In the genomic region with DNA sequence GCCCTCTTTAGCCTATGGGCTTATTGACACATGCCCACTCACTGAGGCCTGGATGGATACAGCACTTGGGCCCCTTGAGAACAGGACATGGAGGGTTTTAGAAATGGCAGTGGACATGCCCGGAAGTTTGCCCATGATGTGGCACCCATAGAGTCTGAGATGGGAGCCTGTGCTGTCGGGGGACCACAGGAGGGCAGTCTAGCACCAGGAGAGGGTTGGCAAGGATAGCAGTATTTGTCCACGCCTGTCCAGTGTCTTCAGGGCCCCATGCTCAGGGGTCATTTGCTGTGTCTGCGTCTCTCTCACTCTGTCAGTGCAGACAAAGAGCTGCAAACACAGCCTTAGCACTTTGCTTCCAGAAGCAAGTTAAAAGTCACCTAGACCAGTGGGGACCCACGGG, we compare ENCODE assay signal across 12 cellular contexts. TPM values are rescaled to one million over a fixed set of nuclear protein-coding genes. Genes with fewer than 3 reads are reported as not detected.
DNase-seq lines count a peak whose midpoint lies in the region; ATAC-seq and TF ChIP-seq lines count a peak whose summit lies in the region.
"Had no signal": no experiment of that assay in that cellular context is flagged by ENCODE, and none has a peak within 500 bp of the region (broad histone marks: within the 10 kb centered on the region; RNA-seq: fewer than 3 reads in every experiment).

No MANE protein-coding gene starts in this region.

- H3K4me2 ChIP-seq in Karpas-422 (ENCODE audit: low read depth, low read length, poor library complexity, severe bottlenecking) (no peak overlapping the region), mammary epithelial cell (ENCODE audit: insufficient read depth, low read depth, low read length) (no peak overlapping the region), OCI-LY7 (ENCODE audit: low read length) (no peak overlapping the region)

- CTCF ChIA-PET in mammary epithelial cell (lab: Charles Lee; ENCODE audit: low non-redundant PET) (interaction anchor here (0.7 kb wide), 1 partner anchor 103 kb away, joined by 3 read pairs; no protein-coding TSS in a partner anchor), OCI-LY7 (lab: Charles Lee; ENCODE audit: unreplicated experiment) (no interaction called here)

- H3K4me1 ChIP-seq in Karpas-422 (ENCODE audit: low read length), result no peaks in the 10 kb centered on the region
- H3K4me1 ChIP-seq in mammary epithelial cell (ENCODE audit: insufficient read depth, low read length), result peaks cover 2% of the 10 kb centered on the region
- H3K4me1 ChIP-seq in OCI-LY7 (ENCODE audit: insufficient read depth, low read length, poor library complexity, severe bottlenecking), result peaks cover 3% of the 10 kb centered on the region

- POLR2A ChIA-PET in OCI-LY7 (lab: Charles Lee), result no interaction called here

- peaks cover 59 to 75% of the 10 kb centered on the region in 2 donors for H3K27me3 Mint-ChIP-seq in natural killer cell (ENCODE audit: low read depth in 2 of 2)

- no peak overlapping the region for H3K27ac Mint-ChIP-seq in natural killer cell
- H3K27ac Mint-ChIP-seq: stimulated activated naive B cell treated with anti-CD40 and anti-IgM and Interleukin-4, amounts not matched to agents 10 μg/mL and 1 μg/mL and 100 μg/mL, for 72 hours had no signal

- peak; percentile 30 to 62 (median 59) for ATAC-seq in natural killer cell

- no peak overlapping the region for H3K4me3 Mint-ChIP-seq in natural killer cell
- H3K4me3 Mint-ChIP-seq: stimulated activated naive B cell treated with anti-CD40 and anti-IgM and Interleukin-4, amounts not matched to agents 10 μg/mL and 1 μg/mL and 100 μg/mL, for 72 hours had no signal

- no peaks in the 10 kb centered on the region for H3K9me3 Mint-ChIP-seq in natural killer cell

- H3K27me3 ChIP-seq in Karpas-422 (ENCODE audit: low read length) (no peaks in the 10 kb centered on the region), mammary epithelial cell (ENCODE audit: insufficient read depth, low read length) (no peaks in the 10 kb centered on the region)
- H3K27me3 ChIP-seq: BLaER1 treated with 17β-estradiol and CSF1 and Interleukin-3, amounts not matched to agents 10 nM and 100 nM had no signal

- intact Hi-C loops in mammary epithelial cell (cut with micrococcal nuclease), result loop anchor here (1.0 kb wide), 3 partner anchors 208 to 215 kb away; no protein-coding TSS in a partner anchor
- intact Hi-C loops in natural killer cell (cut with micrococcal nuclease), result no loop called here
- intact Hi-C loops in OCI-LY7 (cut with micrococcal nuclease; ENCODE audit: unreplicated experiment), result no loop called here

- no peak overlapping the region for H2AFZ ChIP-seq in Karpas-422 (ENCODE audit: low read length)
- no peak overlapping the region for H2AFZ ChIP-seq in mammary epithelial cell (ENCODE audit: low read depth, low read length)
- H2AFZ ChIP-seq in OCI-LY7 (ENCODE audit: low read length), result no peak overlapping the region

- WGBS in mammary epithelial cell (ENCODE audit: low coverage, missing lambda C conversion rate), result 89% methylated on average over 5 of the region's 5 CpGs

- BruUV-seq in mammary epithelial cell (replicated peaks; lab: Mats Ljungman, UMichigan) (no TSS peak), OCI-LY7 (replicated peaks; lab: Mats Ljungman, UMichigan) (no TSS peak)

- H3K4me3 ChIP-seq in Karpas-422 (ENCODE audit: low read length) (no peak overlapping the region), mammary epithelial cell (replicated peaks in 1 of 3; ENCODE audit: insufficient read depth in 1 of 3, low read depth in 2 of 3, low read length in 3 of 3) (no peak overlapping the region), OCI-LY7 (ENCODE audit: low read depth, low read length, poor library complexity, severe bottlenecking) (no peak overlapping the region)
- H3K4me3 ChIP-seq: BLaER1 treated with 17β-estradiol and CSF1 and Interleukin-3, amounts not matched to agents 10 nM and 100 nM had no signal

- H3K9ac ChIP-seq in Karpas-422 (ENCODE audit: low read length), result no peak overlapping the region
- H3K9ac ChIP-seq in mammary epithelial cell (ENCODE audit: insufficient read depth, low read length), result no peak overlapping the region
- H3K9ac ChIP-seq: BLaER1 treated with 17β-estradiol and CSF1 and Interleukin-3, amounts not matched to agents 10 nM and 100 nM had no signal

- dilution Hi-C loops in mammary epithelial cell (cut with HindIII; ENCODE audit: low sequenced_read_pairs), result no loop called here

- H3K36me3 Mint-ChIP-seq in natural killer cell, result no peaks in the 10 kb centered on the region

- peak; percentile 50 to 54 for TF ChIP-seq CTCF in mammary epithelial cell (conservative IDR thresholded peaks at IDR 0.05 in 1 of 2, IDR thresholded peaks at IDR 0.05 in 1 of 2; ENCODE audit: extremely low read depth in 1 of 2, insufficient read depth in 1 of 2, low read depth in 1 of 2, low read length in 2 of 2)
- TF ChIP-seq CTCF in natural killer cell (IDR thresholded peaks at IDR 0.05), result no peak
- TF ChIP-seq CTCF in OCI-LY7 (conservative IDR thresholded peaks at IDR 0.05; ENCODE audit: low read length), result no peak

- no peaks in the 10 kb centered on the region for H3K9me2 ChIP-seq in Karpas-422 (replicated peaks; ENCODE audit: insufficient read depth, low read length)
- no peaks in the 10 kb centered on the region for H3K9me2 ChIP-seq in OCI-LY7 (ENCODE audit: insufficient read depth, low read length)

- no peaks in the 10 kb centered on the region for H3K9me3 ChIP-seq in Karpas-422 (ENCODE audit: low read length)
- H3K9me3 ChIP-seq in mammary epithelial cell (replicated peaks; ENCODE audit: insufficient read depth, low read length), result no peaks in the 10 kb centered on the region
- H3K9me3 ChIP-seq in OCI-LY7 (ENCODE audit: low read length), result no peaks in the 10 kb centered on the region
- H3K9me3 ChIP-seq: BLaER1 treated with 17β-estradiol and CSF1 and Interleukin-3, amounts not matched to agents 10 nM and 100 nM had no signal

- H3K36me3 ChIP-seq in Karpas-422 (ENCODE audit: insufficient read depth, low read length) (no peaks in the 10 kb centered on the region), mammary epithelial cell (ENCODE audit: insufficient read depth, low read length) (no peaks in the 10 kb centered on the region), OCI-LY7 (ENCODE audit: insufficient read depth, low read length) (no peaks in the 10 kb centered on the region)
- H3K36me3 ChIP-seq: BLaER1 treated with 17β-estradiol and CSF1 and Interleukin-3, amounts not matched to agents 10 nM and 100 nM had no signal

- H3K4me1 Mint-ChIP-seq in natural killer cell, result peaks cover 19 to 30% of the 10 kb centered on the region in 2 donors

- no peaks in the 10 kb centered on the region for H4K20me1 ChIP-seq in Karpas-422 (ENCODE audit: insufficient read depth, low read depth, low read length)
- no peaks in the 10 kb centered on the region for H4K20me1 ChIP-seq in mammary epithelial cell (ENCODE audit: insufficient read depth, low read length)
- H4K20me1 ChIP-seq in OCI-LY7 (ENCODE audit: insufficient read depth, low read length), result no peaks in the 10 kb centered on the region
- H4K20me1 ChIP-seq: BLaER1 treated with 17β-estradiol and CSF1 and Interleukin-3, amounts not matched to agents 10 nM and 100 nM had no signal

- H3K79me2 ChIP-seq in Karpas-422 (ENCODE audit: low read length), result no peaks in the 10 kb centered on the region
- H3K79me2 ChIP-seq in mammary epithelial cell (ENCODE audit: insufficient read depth, low read length), result no peaks in the 10 kb centered on the region
- H3K79me2 ChIP-seq in OCI-LY7 (ENCODE audit: insufficient read depth, low read depth, low read length), result no peaks in the 10 kb centered on the region

- DNase-seq in NOMO-1 treated with DMSO at 0.1 percent for 48 hours (lab: John Stamatoyannopoulos, UW; ENCODE audit: unreplicated experiment), result peak; percentile 23
- DNase-seq in NOMO-1 treated with dmso at 0.1 percent for 144 hours (lab: John Stamatoyannopoulos, UW; ENCODE audit: unreplicated experiment), result no peak
- peak; percentile 46 for DNase-seq in Karpas-422
- DNase-seq in mammary epithelial cell, result no peak
- no peak for DNase-seq in natural killer cell
- no peak for DNase-seq in OCI-LY7 (ENCODE audit: low spot score)
- no peak for DNase-seq in activated gamma-delta T cell (lab: John Stamatoyannopoulos, UW)
- no peak for DNase-seq in OCI-M2 (lab: John Stamatoyannopoulos, UW; ENCODE audit: unreplicated experiment)
- DNase-seq: nucleus accumbens; stimulated activated naive B cell treated with anti-CD40 and anti-IgM and Interleukin-4, amounts not matched to agents 10 μg/mL and 1 μg/mL and 100 μg/mL, for 72 hours had no signal

- H3K27ac ChIP-seq in Karpas-422 (ENCODE audit: low read length) (no peak overlapping the region), mammary epithelial cell (ENCODE audit: insufficient read depth, low read depth, low read length) (no peak overlapping the region), OCI-LY7 (ENCODE audit: low read depth, low read length, poor library complexity, severe bottlenecking) (no peak overlapping the region)
- H3K27ac ChIP-seq: BLaER1 treated with 17β-estradiol and CSF1 and Interleukin-3, amounts not matched to agents 10 nM and 100 nM; VCaP had no signal

- in situ Hi-C loops in mammary epithelial cell (cut with MboI; ENCODE audit: low sequenced_read_pairs in 2 of 2), result loop anchor here in 1 of 2 donors (10.0 kb wide), 1 partner anchor 211 kb away; no protein-coding TSS in a partner anchor

RNA-seq across cellular contexts. Expression of gene IL1RL2, which starts 48.7 kb away (rescaled TPM):
- total RNA-seq in Karpas-422 (2014; rRNA removed; shearing (Covaris generic); ENCODE audit: low replicate concordance), result not detected in 2 replicates
- total RNA-seq in mammary epithelial cell (1 to 10 TPM in 1 of 2 donors, under 1 TPM in 1; 0.82 to 4.7 TPM), natural killer cell (not detected), OCI-LY7 (2022) (not detected in 2 replicates)
- polyA plus RNA-seq in mammary epithelial cell, result 1.1 TPM
- 3.7 TPM for polyA minus RNA-seq in mammary epithelial cell
- total RNA-seq in OCI-LY7 (2014; rRNA removed; shearing (Covaris generic)), result not detected in 2 replicates

Comparison
In these comparisons a context has a peak if more than half of its experiments do, and no peak if none do; other contexts are left out.
1. DNase-seq: peak in NOMO-1 treated with DMSO at 0.1 percent for 48 hours (single experiment) and Karpas-422 (single experiment); none in NOMO-1 treated with dmso at 0.1 percent for 144 hours (single experiment), mammary epithelial cell (single experiment), natural killer cell (single experiment), OCI-LY7 (single experiment), activated gamma-delta T cell (single experiment) and OCI-M2 (single experiment).
2. CTCF ChIP-seq: peak in mammary epithelial cell (2 of 2); none in natural killer cell (single experiment) and OCI-LY7 (single experiment).